ENCODE assay signal across 8 cellular contexts in genomic region chr10:90857635-90858488, GRCh38. TPM values are rescaled to one million over a fixed set of nuclear protein-coding genes. Genes with fewer than 3 reads are reported as not detected.
DNase-seq lines count a peak whose midpoint lies in the region; ATAC-seq lines count a peak whose summit lies in the region.

Gene HTR7, minus strand, starts transcription at chr10:90858039. Its CDS starts 368 bp downstream, at chr10:90857671.

- H2AK5ac ChIP-seq in mesendoderm (ENCODE audit: low read length), result no peak within 1 kb of the TSS

- H3K79me1 ChIP-seq in mesendoderm (ENCODE audit: low read length), result no peaks in the 10 kb centered on the region

- H3K4me1 Mint-ChIP-seq in effector memory CD8-positive, alpha-beta T cell (ENCODE audit: low read depth in 2 of 2), result peaks cover 8 to 10% of the 10 kb centered on the region in 2 donors

- H3K36me3 ChIP-seq in mesendoderm (ENCODE audit: control insufficient read depth, insufficient read depth, low read length), result no peaks in the 10 kb centered on the region

- peak within 1 kb of the TSS; percentile 28 to 88 for H3K27ac Mint-ChIP-seq in effector memory CD8-positive, alpha-beta T cell

- H3K56ac ChIP-seq in mesendoderm (ENCODE audit: low read length), result peak within 1 kb of the TSS; percentile 93

- DNase-seq in GM03348 (ENCODE audit: low spot score) (peak; percentile 89), LHCN-M2 (ENCODE audit: low read depth) (peak; percentile 58), mesendoderm (peak; percentile 75), GF-D8 (lab: John Stamatoyannopoulos, UW) (no peak)
- peak; percentile 54 to 63 for DNase-seq in activated CD4-positive, alpha-beta T cell treated with anti-CD3 and anti-CD28 coated beads, Interleukin-2, amount 50 U/mL, for 48 hours
- DNase-seq in effector memory CD8-positive, alpha-beta T cell, result peak; percentile 46 to 62 (median 56)
- peak; percentile 44 for DNase-seq in stimulated activated CD8-positive, alpha-beta memory T cell treated with anti-CD3 and anti-CD28 coated beads, Interleukin-4, amount 100 ng/mL, for 24 hours (ENCODE audit: low read depth)

- H2BK5ac ChIP-seq in mesendoderm (ENCODE audit: low read length), result no peak within 1 kb of the TSS

- no peak within 1 kb of the TSS for H4K5ac ChIP-seq in mesendoderm (ENCODE audit: low read length)

- H3K79me2 ChIP-seq in mesendoderm (ENCODE audit: control insufficient read depth, insufficient read depth, low read length), result peaks cover 36% of the 10 kb centered on the region

- peak within 1 kb of the TSS; percentile 93 for H3K27ac ChIP-seq in mesendoderm (ENCODE audit: low read depth, low read length)

- no peaks in the 10 kb centered on the region for H3K27me3 ChIP-seq in mesendoderm (ENCODE audit: insufficient read depth, low read length, poor library complexity)

- peak within 1 kb of the TSS; percentile 100 for H2BK120ac ChIP-seq in mesendoderm (ENCODE audit: low read depth, low read length)

- H2BK15ac ChIP-seq in mesendoderm (replicated peaks; ENCODE audit: low read depth), result peak within 1 kb of the TSS; percentile 96

- no peak within 1 kb of the TSS for H3K23ac ChIP-seq in mesendoderm (ENCODE audit: low read length)

- H3K9ac ChIP-seq in mesendoderm (ENCODE audit: low read length), result peak within 1 kb of the TSS; percentile 81

- H3K4me1 ChIP-seq in mesendoderm (ENCODE audit: control insufficient read depth, low read depth, low read length), result no peaks in the 10 kb centered on the region

- peaks cover 32 to 66% of the 10 kb centered on the region in 2 donors for H3K27me3 Mint-ChIP-seq in effector memory CD8-positive, alpha-beta T cell

- H3K36me3 Mint-ChIP-seq in effector memory CD8-positive, alpha-beta T cell (ENCODE audit: insufficient read depth), result peaks cover 4% of the 10 kb centered on the region

- no CpG with 5 or more reads among the region's 105 CpGs for WGBS in mesendoderm (ENCODE audit: extremely low coverage, insufficient coverage, low lambda C conversion rate)

- H3K9me3 Mint-ChIP-seq in effector memory CD8-positive, alpha-beta T cell, result no peaks in the 10 kb centered on the region

- H4K8ac ChIP-seq in mesendoderm (ENCODE audit: low read depth, low read length), result no peak within 1 kb of the TSS

- peak within 1 kb of the TSS; percentile 89 to 92 for H3K4me3 Mint-ChIP-seq in effector memory CD8-positive, alpha-beta T cell

- H3K4ac ChIP-seq in mesendoderm (ENCODE audit: low read depth, low read length), result peak within 1 kb of the TSS; percentile 99

- peak within 1 kb of the TSS; percentile 98 for H3K18ac ChIP-seq in mesendoderm (ENCODE audit: low read length)

- peak within 1 kb of the TSS; percentile 66 for H3K4me2 ChIP-seq in mesendoderm (ENCODE audit: low read length)

- H3K4me3 ChIP-seq in mesendoderm (ENCODE audit: low read length), result peak within 1 kb of the TSS; percentile 76

- ATAC-seq in GM21619 (IDR thresholded peaks at IDR 0.05; ENCODE audit: unreplicated experiment), result peak; percentile 70
- ATAC-seq in effector memory CD8-positive, alpha-beta T cell (replicated peaks), result peak; percentile 87

RNA-seq across cellular contexts. Expression of gene HTR7, which starts in this region (rescaled TPM):
- 18.3 and 19.6 TPM in 2 replicates for total RNA-seq in LHCN-M2 (2014; rRNA removed)
- 2.1 TPM for polyA plus RNA-seq in LHCN-M2 (2012)
- polyA plus RNA-seq in mesendoderm (2013, experiment 1 of 2), result 5.1 TPM
- 5.2 TPM for polyA plus RNA-seq in mesendoderm (2013, experiment 2 of 2)
